19 cellular contexts compared by ENCODE assay signal in the genomic region with DNA sequence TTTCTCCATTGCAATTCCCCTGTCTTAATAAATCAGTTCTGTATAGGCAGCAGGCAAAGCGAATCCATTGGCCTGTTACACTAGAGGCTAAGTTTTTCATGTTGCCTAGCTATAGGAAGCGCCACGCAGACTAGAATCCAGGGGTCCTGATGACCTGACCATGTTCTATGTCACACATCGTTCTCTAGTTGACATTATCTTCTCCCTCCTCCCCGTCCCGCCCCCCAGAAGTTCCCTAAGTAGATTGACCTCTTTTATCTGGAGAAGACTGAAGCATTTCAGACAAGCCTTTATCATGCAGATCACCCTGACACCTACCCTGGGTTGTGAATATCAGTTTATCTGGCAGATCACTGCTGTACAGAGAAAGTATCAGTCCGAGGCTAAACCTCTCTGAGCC.
"Had no signal": no experiment of that assay in that cellular context is flagged by ENCODE, and none has a peak within 500 bp of the region (broad histone marks: within the 10 kb centered on the region; RNA-seq: fewer than 3 reads in every experiment).

No MANE protein-coding gene starts in this region.

- H3K27me3 Mint-ChIP-seq: activated naive CD8-positive, alpha-beta T cell treated with anti-CD3 and anti-CD28 coated beads for 36 hours had no signal

- H3K4me1 ChIP-seq: foreskin keratinocyte, sigmoid colon, upper lobe of right lung had no signal

- H3K9me3 ChIP-seq: sigmoid colon, thoracic aorta, upper lobe of right lung had no signal

- H3K9me3 Mint-ChIP-seq: activated naive CD8-positive, alpha-beta T cell treated with anti-CD3 and anti-CD28 coated beads for 36 hours; nephron; T-cell had no signal

- H3K36me3 ChIP-seq: sigmoid colon, thoracic aorta, upper lobe of right lung, WERI-Rb-1 had no signal

- H3K27me3 ChIP-seq: foreskin keratinocyte, sigmoid colon, upper lobe of right lung had no signal

- FAIRE-seq: TTC549 had no signal

- H3K36me3 Mint-ChIP-seq: activated naive CD8-positive, alpha-beta T cell treated with anti-CD3 and anti-CD28 coated beads for 36 hours; T-cell had no signal

- ATAC-seq: foreskin keratinocyte, T-cell, upper lobe of right lung had no signal

- H3K4me3 Mint-ChIP-seq: activated naive CD8-positive, alpha-beta T cell treated with anti-CD3 and anti-CD28 coated beads for 36 hours; nephron; T-cell had no signal

- H3K27ac Mint-ChIP-seq: activated naive CD8-positive, alpha-beta T cell treated with anti-CD3 and anti-CD28 coated beads for 36 hours; nephron; T-cell had no signal

- H3K27ac ChIP-seq: foreskin keratinocyte, sigmoid colon, thoracic aorta, upper lobe of right lung, WERI-Rb-1 had no signal

- H3K4me1 Mint-ChIP-seq: nephron, T-cell had no signal

- H3K4me3 ChIP-seq: sigmoid colon, thoracic aorta, upper lobe of right lung had no signal

- DNase-seq: activated CD4-positive, alpha-beta T cell treated with anti-CD3 and anti-CD28 coated beads for 1 hour; activated CD4-positive, alpha-beta T cell treated with anti-CD3 and anti-CD28 coated beads, Interleukin-2, amount 50 U/mL, for 1 hour; activated CD8-positive, alpha-beta memory T cell treated with anti-CD3 and anti-CD28 coated beads for 24 hours; activated CD8-positive, alpha-beta memory T cell treated with anti-CD3 and anti-CD28 coated beads, Interleukin-2, amount 50 U/mL, for 4 hours; activated naive CD4-positive, alpha-beta T cell treated with Interleukin-2 at 50 U/mL for 16 hours; activated naive CD8-positive, alpha-beta T cell treated with anti-CD3 and anti-CD28 coated beads for 36 hours; activated T-cell treated with anti-CD3 and anti-CD28 coated beads, Interleukin-2, amount 50 U/mL, for 48 hours; effector CD4-positive, alpha-beta T cell; foreskin keratinocyte; nucleus accumbens; sigmoid colon; stimulated activated CD4-positive, alpha-beta T cell treated with anti-CD3 and anti-CD28 coated beads, Interleukin-2, amount 100 ng/mL, for 48 hours; stimulated activated naive CD4-positive, alpha-beta T cell; T-cell; upper lobe of right lung; WERI-Rb-1 had no signal
